ENCODE assay signal across 15 cellular contexts in the genomic region with DNA sequence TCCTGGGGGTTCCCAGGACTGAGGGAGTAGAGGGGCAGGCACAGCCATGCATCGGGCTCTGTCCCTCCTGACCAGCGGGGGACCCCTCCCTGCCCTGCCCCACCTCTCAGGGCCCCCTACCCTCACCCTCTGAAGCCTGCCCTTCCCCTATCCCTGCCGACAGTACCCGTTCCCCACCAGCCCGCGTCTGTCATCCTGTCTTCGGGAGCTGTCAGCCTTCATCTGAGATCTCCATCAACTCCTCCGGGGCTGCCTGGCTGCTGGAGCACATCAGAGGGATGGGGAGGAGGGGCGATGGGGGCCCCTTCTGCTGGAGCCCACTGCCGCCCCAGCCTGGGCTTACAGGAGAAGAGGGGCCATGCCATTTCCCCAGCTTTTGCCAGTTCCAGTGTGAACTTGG. TPM values are rescaled to one million over a fixed set of nuclear protein-coding genes. Genes with fewer than 3 reads are reported as not detected.
DNase-seq lines count a peak whose midpoint lies in the region; ATAC-seq and TF ChIP-seq lines count a peak whose summit lies in the region.
"Had no signal": no experiment of that assay in that cellular context is flagged by ENCODE, and none has a peak within 500 bp of the region (broad histone marks: within the 10 kb centered on the region; RNA-seq: fewer than 3 reads in every experiment).

No MANE protein-coding gene starts in this region.

- H3K4me1 ChIP-seq in BE2C (peaks cover 7% of the 10 kb centered on the region), Karpas-422 (ENCODE audit: low read length) (no peaks in the 10 kb centered on the region), upper lobe of left lung (no peaks in the 10 kb centered on the region), prostate gland (replicated peaks) (no peaks in the 10 kb centered on the region)

- no peak for TF ChIP-seq CTCF in BE2C (IDR thresholded peaks at IDR 0.05; ENCODE audit: low read depth, low read length)
- no peak for TF ChIP-seq CTCF in neural cell (IDR thresholded peaks at IDR 0.05; ENCODE audit: poor library complexity, severe bottlenecking)
- no peak for TF ChIP-seq CTCF in upper lobe of left lung (IDR thresholded peaks at IDR 0.05)
- no peak for TF ChIP-seq CTCF in Calu3 (IDR thresholded peaks at IDR 0.05; ENCODE audit: unreplicated experiment)
- no peak for TF ChIP-seq CTCF in prostate gland (IDR thresholded peaks at IDR 0.05)

- H3K36me3 ChIP-seq in BE2C, result peaks cover 18% of the 10 kb centered on the region
- no peaks in the 10 kb centered on the region for H3K36me3 ChIP-seq in Karpas-422 (ENCODE audit: insufficient read depth, low read length)
- H3K36me3 ChIP-seq in neural cell (ENCODE audit: insufficient read depth, low read length), result no peaks in the 10 kb centered on the region
- peaks cover 10 to 36% (median 21%) of the 10 kb centered on the region in 4 donors for H3K36me3 ChIP-seq in upper lobe of left lung
- no peaks in the 10 kb centered on the region for H3K36me3 ChIP-seq in prostate gland

- H3K4me3 ChIP-seq in BE2C (ENCODE audit: low read depth, low read length) (no peak overlapping the region), Karpas-422 (ENCODE audit: low read length) (no peak overlapping the region), neural cell (ENCODE audit: low read length) (peak overlapping the region; percentile 53), upper lobe of left lung (no peak overlapping the region), prostate gland (no peak overlapping the region)

- no peak for TF ChIP-seq RAD21 in neural cell (conservative IDR thresholded peaks at IDR 0.05)

- H3K4me2 ChIP-seq in Karpas-422 (ENCODE audit: low read depth, low read length, poor library complexity, severe bottlenecking) (no peak overlapping the region), neural cell (ENCODE audit: low read length) (peak overlapping the region; percentile 30)

- H3K27me3 ChIP-seq in BE2C, result no peaks in the 10 kb centered on the region
- H3K27me3 ChIP-seq in Karpas-422 (ENCODE audit: low read length), result no peaks in the 10 kb centered on the region
- no peaks in the 10 kb centered on the region for H3K27me3 ChIP-seq in neural cell (ENCODE audit: insufficient read depth, low read depth, low read length)
- peaks cover 0 to 2% (median 0%) of the 10 kb centered on the region in 4 donors for H3K27me3 ChIP-seq in upper lobe of left lung
- H3K27me3 ChIP-seq in prostate gland (replicated peaks; ENCODE audit: insufficient read depth), result no peaks in the 10 kb centered on the region

- no peak overlapping the region for H3K27ac Mint-ChIP-seq in Calu3 (ENCODE audit: unreplicated experiment)
- H3K27ac Mint-ChIP-seq: CD14-positive monocyte; CD8-positive, alpha-beta T cell; HFFc6 had no signal

- H3K9ac ChIP-seq in Karpas-422 (ENCODE audit: low read length) (no peak overlapping the region), neural cell (ENCODE audit: low read length) (peak overlapping the region; percentile 69)

- DNase-seq in BE2C (peak; percentile 45), Karpas-422 (peak; percentile 6), upper lobe of left lung (no peak), amniotic stem cell (lab: John Stamatoyannopoulos, UW) (no peak), Calu3 (no peak), prostate gland (ENCODE audit: low spot score) (no peak)
- DNase-seq: CD8-positive, alpha-beta T cell; COR-L47; DND-41; GDM1; HCEC 1CT; HFFc6 had no signal

- BruUV-seq in Calu3 (replicated peaks; lab: Mats Ljungman, UMichigan), result no TSS peak

- H3K9me3 Mint-ChIP-seq in Calu3 (ENCODE audit: low read depth, unreplicated experiment), result no peaks in the 10 kb centered on the region
- H3K9me3 Mint-ChIP-seq: CD8-positive, alpha-beta T cell; HFFc6 had no signal

- H3K9me3 ChIP-seq in BE2C, result 0 out of 2 replicates have a peak, but pooled peaks cover 3% of the 10 kb centered on the region
- H3K9me3 ChIP-seq in Karpas-422 (ENCODE audit: low read length), result no peaks in the 10 kb centered on the region
- H3K9me3 ChIP-seq in neural cell (ENCODE audit: low read length), result no peaks in the 10 kb centered on the region
- no peaks in the 10 kb centered on the region for H3K9me3 ChIP-seq in upper lobe of left lung
- H3K9me3 ChIP-seq in prostate gland, result no peaks in the 10 kb centered on the region

- TF ChIP-seq EP300 in neural cell (conservative IDR thresholded peaks at IDR 0.05; ENCODE audit: poor library complexity, severe bottlenecking) (peak; percentile 87), upper lobe of left lung (IDR thresholded peaks at IDR 0.05) (no peak)

- peaks cover 8% of the 10 kb centered on the region for H3K36me3 Mint-ChIP-seq in Calu3 (ENCODE audit: insufficient read depth, unreplicated experiment)

- peak; percentile 22 to 43 for ATAC-seq in upper lobe of left lung (ENCODE audit: low FRiP score in 2 of 2)
- ATAC-seq: CD8-positive, alpha-beta T cell had no signal

- no peak overlapping the region for H2AFZ ChIP-seq in Karpas-422 (ENCODE audit: low read length)
- H2AFZ ChIP-seq in neural cell (ENCODE audit: low read depth, low read length), result no peak overlapping the region

- no peak overlapping the region for H3K4me3 Mint-ChIP-seq in Calu3 (ENCODE audit: low read depth, unreplicated experiment)
- H3K4me3 Mint-ChIP-seq: CD14-positive monocyte; CD8-positive, alpha-beta T cell; HFFc6 had no signal

- H3K27me3 Mint-ChIP-seq in Calu3 (ENCODE audit: unreplicated experiment), result no peaks in the 10 kb centered on the region

- no peaks in the 10 kb centered on the region for H3K79me2 ChIP-seq in Karpas-422 (ENCODE audit: low read length)
- no peaks in the 10 kb centered on the region for H3K79me2 ChIP-seq in neural cell (replicated peaks; ENCODE audit: insufficient read depth, low read length)

- TF ChIP-seq POLR2A in upper lobe of left lung (IDR thresholded peaks at IDR 0.05) (no peak), prostate gland (IDR thresholded peaks at IDR 0.05) (no peak)

- no peak overlapping the region for H3K27ac ChIP-seq in Karpas-422 (ENCODE audit: low read length)
- H3K27ac ChIP-seq in neural cell (ENCODE audit: low read length), result peak overlapping the region; percentile 94
- H3K27ac ChIP-seq in upper lobe of left lung, result no peak overlapping the region
- H3K27ac ChIP-seq in prostate gland, result no peak overlapping the region

- CTCF ChIA-PET in Calu3 (lab: Charles Lee), result no interaction called here

- no peaks in the 10 kb centered on the region for H3F3A ChIP-seq in neural cell (ENCODE audit: insufficient read depth, low read length, poor library complexity, severe bottlenecking)

- H3K9me2 ChIP-seq in Karpas-422 (replicated peaks; ENCODE audit: insufficient read depth, low read length) (no peaks in the 10 kb centered on the region), neural cell (ENCODE audit: insufficient read depth, low read length) (no peaks in the 10 kb centered on the region)

- intact Hi-C loops in Calu3 (cut with micrococcal nuclease; ENCODE audit: unreplicated experiment) (no loop called here), prostate gland (cut with DNase I) (no loop called here)

- no peaks in the 10 kb centered on the region for H3K4me1 Mint-ChIP-seq in Calu3 (ENCODE audit: low read depth, unreplicated experiment)
- H3K4me1 Mint-ChIP-seq: CD14-positive monocyte had no signal

- 67 to 81% methylated on average over 3 to 8 of the region's 10 CpGs for WGBS in upper lobe of left lung, 2 donors
- 59% methylated on average over 9 of the region's 10 CpGs for WGBS in prostate gland

- no peaks in the 10 kb centered on the region for H4K20me1 ChIP-seq in Karpas-422 (ENCODE audit: insufficient read depth, low read depth, low read length)
- H4K20me1 ChIP-seq in neural cell (ENCODE audit: insufficient read depth), result no peaks in the 10 kb centered on the region

RNA-seq across cellular contexts. Expression of a gene that starts 6.2 kb away (rescaled TPM):
- 431 TPM for polyA plus RNA-seq in BE2C (2012; ENCODE audit: insufficient read depth, insufficient read length, low read depth)
- total RNA-seq in Karpas-422 (2014; rRNA removed; shearing (Covaris generic); ENCODE audit: low replicate concordance), result 0.61 TPM in 1 of 2 replicates, not detected in the other
- 188 and 191 TPM in 2 replicates for polyA plus RNA-seq in neural cell
- 70.6 and 94.0 TPM in 2 replicates for polyA minus RNA-seq in neural cell
- total RNA-seq in upper lobe of left lung (under 1 TPM in 1 of 6 donors, not detected in 5; 0.98 TPM), Calu3 (2022) (not detected in 2 replicates), prostate gland (10 to 100 TPM in 1 of 2 donors, under 1 TPM in 1; 0.62 to 18.0 TPM)
- total RNA-seq: HFFc6 had no signal
- polyA plus RNA-seq: BJ, CD14-positive monocyte had no signal

RNA-seq across cellular contexts. Expression of a gene that starts 26.0 kb away (rescaled TPM):
- 146 TPM for polyA plus RNA-seq in BE2C (2012; ENCODE audit: insufficient read depth, insufficient read length, low read depth)
- 5.6 and 16.7 TPM in 2 replicates for total RNA-seq in Karpas-422 (2014; rRNA removed; shearing (Covaris generic); ENCODE audit: low replicate concordance)
- 32.6 and 35.4 TPM in 2 replicates for polyA plus RNA-seq in neural cell
- polyA minus RNA-seq in neural cell, result 22.2 and 26.9 TPM in 2 replicates
- 10 to 100 TPM; 18.8 to 36.6 (median 25.4) TPM for total RNA-seq in upper lobe of left lung
- 7.8 and 10.4 TPM in 2 replicates for total RNA-seq in Calu3 (2022)
- 10 to 100 TPM; 30.3 to 45.9 TPM for total RNA-seq in prostate gland

RNA-seq across cellular contexts. Expression of a gene that starts 29.3 kb away (rescaled TPM):
- 4.5 TPM for polyA plus RNA-seq in BE2C (2012; ENCODE audit: insufficient read depth, insufficient read length, low read depth)
- not detected in 2 replicates for total RNA-seq in Karpas-422 (2014; rRNA removed; shearing (Covaris generic); ENCODE audit: low replicate concordance)
- not detected in 2 replicates for polyA plus RNA-seq in neural cell
- polyA minus RNA-seq in neural cell, result not detected in 2 replicates
- total RNA-seq in upper lobe of left lung, result 1 to 10 TPM in 3 of 6 donors, under 1 TPM in 2, not detected in 1; 0.30 to 1.9 (median 1.3) TPM
- total RNA-seq in Calu3 (2022), result not detected in 2 replicates
- total RNA-seq in prostate gland, result not detected
- total RNA-seq: HFFc6 had no signal
- polyA plus RNA-seq: BJ had no signal

RNA-seq across cellular contexts. Expression of a gene that starts 31.5 kb away (rescaled TPM):
- polyA plus RNA-seq in BE2C (2012; ENCODE audit: insufficient read depth, insufficient read length, low read depth), result 152 TPM
- total RNA-seq in Karpas-422 (2014; rRNA removed; shearing (Covaris generic); ENCODE audit: low replicate concordance), result not detected in 2 replicates
- polyA plus RNA-seq in neural cell, result 114 and 158 TPM in 2 replicates
- 57.9 and 63.3 TPM in 2 replicates for polyA minus RNA-seq in neural cell
- total RNA-seq in upper lobe of left lung (1 to 10 TPM in 2 of 6 donors, under 1 TPM in 4; 0.54 to 2.1 (median 0.82) TPM), Calu3 (2022) (1.2 and 1.9 TPM in 2 replicates), prostate gland (1 to 10 TPM in 1 of 2 donors, not detected in 1; 6.4 TPM)
- polyA plus RNA-seq: CD14-positive monocyte had no signal

RNA-seq across cellular contexts. Expression of a gene that starts 43.6 kb away (rescaled TPM):
- polyA plus RNA-seq in BE2C (2012; ENCODE audit: insufficient read depth, insufficient read length, low read depth), result not detected
- not detected in 2 replicates for total RNA-seq in Karpas-422 (2014; rRNA removed; shearing (Covaris generic); ENCODE audit: low replicate concordance)
- not detected in 2 replicates for polyA plus RNA-seq in neural cell
- not detected in 2 replicates for polyA minus RNA-seq in neural cell
- total RNA-seq in upper lobe of left lung, result 1 to 10 TPM; 1.7 to 7.4 (median 2.5) TPM
- total RNA-seq in Calu3 (2022), result 1.2 and 1.6 TPM in 2 replicates
- total RNA-seq in prostate gland, result 1 to 10 TPM; 3.0 to 5.7 TPM
- total RNA-seq: CD8-positive, alpha-beta T cell had no signal

Comparison
In these comparisons a context has a peak if more than half of its experiments do, and no peak if none do; other contexts are left out.
1. DNase-seq: peak in BE2C (single experiment) and Karpas-422 (single experiment); none in upper lobe of left lung (0 of 2), amniotic stem cell (single experiment), Calu3 (single experiment) and prostate gland (single experiment).